1 cellular context compared by ENCODE assay signal in the genomic region with DNA sequence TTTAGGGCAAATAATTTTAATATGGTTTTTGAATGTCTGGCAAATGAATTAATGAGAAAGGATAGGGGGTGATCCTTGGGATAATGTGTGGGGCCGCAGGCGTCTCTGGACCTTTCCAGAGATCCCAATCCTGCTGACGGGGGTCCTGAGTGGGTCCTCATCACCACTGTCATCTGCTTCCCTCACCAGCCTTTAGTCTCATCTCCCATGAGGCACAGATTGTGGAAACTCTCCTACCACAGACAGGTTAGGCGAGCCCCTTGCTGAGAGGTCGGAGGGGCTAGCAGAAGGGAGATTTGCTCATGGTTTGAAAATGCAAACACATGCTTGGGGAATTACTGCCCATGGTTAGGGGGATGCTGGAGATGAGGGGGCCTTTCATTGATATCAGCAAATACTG.
TF ChIP-seq lines count a peak whose summit lies in the region.

No MANE protein-coding gene starts in this region.

TF ChIP-seq in GM23338, 12 proteins besides CTCF, POLR2A, EP300 and RAD21:
- TF ChIP-seq, protein P1, sequence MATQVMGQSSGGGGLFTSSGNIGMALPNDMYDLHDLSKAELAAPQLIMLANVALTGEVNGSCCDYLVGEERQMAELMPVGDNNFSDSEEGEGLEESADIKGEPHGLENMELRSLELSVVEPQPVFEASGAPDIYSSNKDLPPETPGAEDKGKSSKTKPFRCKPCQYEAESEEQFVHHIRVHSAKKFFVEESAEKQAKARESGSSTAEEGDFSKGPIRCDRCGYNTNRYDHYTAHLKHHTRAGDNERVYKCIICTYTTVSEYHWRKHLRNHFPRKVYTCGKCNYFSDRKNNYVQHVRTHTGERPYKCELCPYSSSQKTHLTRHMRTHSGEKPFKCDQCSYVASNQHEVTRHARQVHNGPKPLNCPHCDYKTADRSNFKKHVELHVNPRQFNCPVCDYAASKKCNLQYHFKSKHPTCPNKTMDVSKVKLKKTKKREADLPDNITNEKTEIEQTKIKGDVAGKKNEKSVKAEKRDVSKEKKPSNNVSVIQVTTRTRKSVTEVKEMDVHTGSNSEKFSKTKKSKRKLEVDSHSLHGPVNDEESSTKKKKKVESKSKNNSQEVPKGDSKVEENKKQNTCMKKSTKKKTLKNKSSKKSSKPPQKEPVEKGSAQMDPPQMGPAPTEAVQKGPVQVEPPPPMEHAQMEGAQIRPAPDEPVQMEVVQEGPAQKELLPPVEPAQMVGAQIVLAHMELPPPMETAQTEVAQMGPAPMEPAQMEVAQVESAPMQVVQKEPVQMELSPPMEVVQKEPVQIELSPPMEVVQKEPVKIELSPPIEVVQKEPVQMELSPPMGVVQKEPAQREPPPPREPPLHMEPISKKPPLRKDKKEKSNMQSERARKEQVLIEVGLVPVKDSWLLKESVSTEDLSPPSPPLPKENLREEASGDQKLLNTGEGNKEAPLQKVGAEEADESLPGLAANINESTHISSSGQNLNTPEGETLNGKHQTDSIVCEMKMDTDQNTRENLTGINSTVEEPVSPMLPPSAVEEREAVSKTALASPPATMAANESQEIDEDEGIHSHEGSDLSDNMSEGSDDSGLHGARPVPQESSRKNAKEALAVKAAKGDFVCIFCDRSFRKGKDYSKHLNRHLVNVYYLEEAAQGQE (IDR thresholded peaks at IDR 0.05; ENCODE audit: unreplicated experiment), result no peak
- TF ChIP-seq NANOG (IDR thresholded peaks at IDR 0.05; ENCODE audit: borderline replicate concordance), result no peak
- no peak for TF ChIP-seq STAT1 (IDR thresholded peaks at IDR 0.05; ENCODE audit: unreplicated experiment)
- TF ChIP-seq ZNF114 (CRISPR knock-in tag; IDR thresholded peaks at IDR 0.05), result no peak
- TF ChIP-seq EZH2 (IDR thresholded peaks at IDR 0.05; ENCODE audit: low read depth, unreplicated experiment), result no peak
- TF ChIP-seq, protein P2, sequence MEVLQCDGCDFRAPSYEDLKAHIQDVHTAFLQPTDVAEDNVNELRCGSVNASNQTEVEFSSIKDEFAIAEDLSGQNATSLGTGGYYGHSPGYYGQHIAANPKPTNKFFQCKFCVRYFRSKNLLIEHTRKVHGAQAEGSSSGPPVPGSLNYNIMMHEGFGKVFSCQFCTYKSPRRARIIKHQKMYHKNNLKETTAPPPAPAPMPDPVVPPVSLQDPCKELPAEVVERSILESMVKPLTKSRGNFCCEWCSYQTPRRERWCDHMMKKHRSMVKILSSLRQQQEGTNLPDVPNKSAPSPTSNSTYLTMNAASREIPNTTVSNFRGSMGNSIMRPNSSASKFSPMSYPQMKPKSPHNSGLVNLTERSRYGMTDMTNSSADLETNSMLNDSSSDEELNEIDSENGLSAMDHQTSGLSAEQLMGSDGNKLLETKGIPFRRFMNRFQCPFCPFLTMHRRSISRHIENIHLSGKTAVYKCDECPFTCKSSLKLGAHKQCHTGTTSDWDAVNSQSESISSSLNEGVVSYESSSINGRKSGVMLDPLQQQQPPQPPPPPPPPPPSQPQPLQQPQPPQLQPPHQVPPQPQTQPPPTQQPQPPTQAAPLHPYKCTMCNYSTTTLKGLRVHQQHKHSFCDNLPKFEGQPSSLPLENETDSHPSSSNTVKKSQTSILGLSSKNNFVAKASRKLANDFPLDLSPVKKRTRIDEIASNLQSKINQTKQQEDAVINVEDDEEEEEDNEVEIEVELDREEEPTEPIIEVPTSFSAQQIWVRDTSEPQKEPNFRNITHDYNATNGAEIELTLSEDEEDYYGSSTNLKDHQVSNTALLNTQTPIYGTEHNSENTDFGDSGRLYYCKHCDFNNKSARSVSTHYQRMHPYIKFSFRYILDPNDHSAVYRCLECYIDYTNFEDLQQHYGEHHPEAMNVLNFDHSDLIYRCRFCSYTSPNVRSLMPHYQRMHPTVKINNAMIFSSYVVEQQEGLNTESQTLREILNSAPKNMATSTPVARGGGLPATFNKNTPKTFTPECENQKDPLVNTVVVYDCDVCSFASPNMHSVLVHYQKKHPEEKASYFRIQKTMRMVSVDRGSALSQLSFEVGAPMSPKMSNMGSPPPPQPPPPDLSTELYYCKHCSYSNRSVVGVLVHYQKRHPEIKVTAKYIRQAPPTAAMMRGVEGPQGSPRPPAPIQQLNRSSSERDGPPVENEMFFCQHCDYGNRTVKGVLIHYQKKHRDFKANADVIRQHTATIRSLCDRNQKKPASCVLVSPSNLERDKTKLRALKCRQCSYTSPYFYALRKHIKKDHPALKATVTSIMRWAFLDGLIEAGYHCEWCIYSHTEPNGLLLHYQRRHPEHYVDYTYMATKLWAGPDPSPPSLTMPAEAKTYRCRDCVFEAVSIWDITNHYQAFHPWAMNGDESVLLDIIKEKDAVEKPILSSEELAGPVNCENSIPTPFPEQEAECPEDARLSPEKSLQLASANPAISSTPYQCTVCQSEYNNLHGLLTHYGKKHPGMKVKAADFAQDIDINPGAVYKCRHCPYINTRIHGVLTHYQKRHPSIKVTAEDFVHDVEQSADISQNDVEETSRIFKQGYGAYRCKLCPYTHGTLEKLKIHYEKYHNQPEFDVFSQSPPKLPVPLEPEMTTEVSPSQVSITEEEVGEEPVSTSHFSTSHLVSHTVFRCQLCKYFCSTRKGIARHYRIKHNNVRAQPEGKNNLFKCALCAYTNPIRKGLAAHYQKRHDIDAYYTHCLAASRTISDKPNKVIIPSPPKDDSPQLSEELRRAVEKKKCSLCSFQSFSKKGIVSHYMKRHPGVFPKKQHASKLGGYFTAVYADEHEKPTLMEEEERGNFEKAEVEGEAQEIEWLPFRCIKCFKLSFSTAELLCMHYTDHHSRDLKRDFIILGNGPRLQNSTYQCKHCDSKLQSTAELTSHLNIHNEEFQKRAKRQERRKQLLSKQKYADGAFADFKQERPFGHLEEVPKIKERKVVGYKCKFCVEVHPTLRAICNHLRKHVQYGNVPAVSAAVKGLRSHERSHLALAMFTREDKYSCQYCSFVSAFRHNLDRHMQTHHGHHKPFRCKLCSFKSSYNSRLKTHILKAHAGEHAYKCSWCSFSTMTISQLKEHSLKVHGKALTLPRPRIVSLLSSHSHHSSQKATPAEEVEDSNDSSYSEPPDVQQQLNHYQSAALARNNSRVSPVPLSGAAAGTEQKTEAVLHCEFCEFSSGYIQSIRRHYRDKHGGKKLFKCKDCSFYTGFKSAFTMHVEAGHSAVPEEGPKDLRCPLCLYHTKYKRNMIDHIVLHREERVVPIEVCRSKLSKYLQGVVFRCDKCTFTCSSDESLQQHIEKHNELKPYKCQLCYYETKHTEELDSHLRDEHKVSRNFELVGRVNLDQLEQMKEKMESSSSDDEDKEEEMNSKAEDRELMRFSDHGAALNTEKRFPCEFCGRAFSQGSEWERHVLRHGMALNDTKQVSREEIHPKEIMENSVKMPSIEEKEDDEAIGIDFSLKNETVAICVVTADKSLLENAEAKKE (CRISPR knock-in tag; IDR thresholded peaks at IDR 0.05), result no peak
- no peak for TF ChIP-seq CREB1 (CRISPR knock-in tag; IDR thresholded peaks at IDR 0.05; ENCODE audit: low read depth)
- no peak for TF ChIP-seq ZNF331 (CRISPR knock-in tag; IDR thresholded peaks at IDR 0.05; ENCODE audit: low read depth)
- TF ChIP-seq, protein P3, sequence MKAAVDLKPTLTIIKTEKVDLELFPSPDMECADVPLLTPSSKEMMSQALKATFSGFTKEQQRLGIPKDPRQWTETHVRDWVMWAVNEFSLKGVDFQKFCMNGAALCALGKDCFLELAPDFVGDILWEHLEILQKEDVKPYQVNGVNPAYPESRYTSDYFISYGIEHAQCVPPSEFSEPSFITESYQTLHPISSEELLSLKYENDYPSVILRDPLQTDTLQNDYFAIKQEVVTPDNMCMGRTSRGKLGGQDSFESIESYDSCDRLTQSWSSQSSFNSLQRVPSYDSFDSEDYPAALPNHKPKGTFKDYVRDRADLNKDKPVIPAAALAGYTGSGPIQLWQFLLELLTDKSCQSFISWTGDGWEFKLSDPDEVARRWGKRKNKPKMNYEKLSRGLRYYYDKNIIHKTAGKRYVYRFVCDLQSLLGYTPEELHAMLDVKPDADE (IDR thresholded peaks at IDR 0.05), result no peak
- TF ChIP-seq EZH2phosphoT487 (IDR thresholded peaks at IDR 0.05; ENCODE audit: unreplicated experiment), result no peak
- TF ChIP-seq JUNB (IDR thresholded peaks at IDR 0.05; ENCODE audit: unreplicated experiment), result no peak
- TF ChIP-seq POLR2AphosphoS5 (IDR thresholded peaks at IDR 0.05; ENCODE audit: low read depth), result no peak
